8 cellular contexts compared by ENCODE assay signal in the genomic region with DNA sequence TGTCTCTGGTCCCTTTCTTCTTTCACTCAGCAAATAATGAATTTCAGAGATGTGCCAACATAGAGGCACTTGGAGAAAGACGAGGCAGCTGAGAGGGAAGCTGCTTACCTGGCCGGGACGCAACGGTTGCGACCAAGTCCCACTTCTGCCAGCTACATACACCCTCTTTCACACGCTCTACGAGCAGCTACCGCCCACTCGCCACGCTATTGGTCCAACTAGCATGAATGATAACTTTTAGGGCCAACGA. TPM values are rescaled to one million over a fixed set of nuclear protein-coding genes. Genes with fewer than 3 reads are reported as not detected.
DNase-seq lines count a peak whose midpoint lies in the region; ATAC-seq and TF ChIP-seq lines count a peak whose summit lies in the region.

No MANE protein-coding gene starts in this region.

- DNase-seq in activated CD4-positive, alpha-beta T cell treated with anti-CD3 and anti-CD28 coated beads, Interleukin-2, amount 10 ng/mL, durations not matched to agents 7 days and 5 days, result no peak
- no peak for DNase-seq in activated CD4-positive, alpha-beta T cell treated with anti-CD3 and anti-CD28 coated beads, Interleukin-2, amount 50 U/mL, for 1 hour
- DNase-seq in activated CD4-positive, alpha-beta memory T cell treated with anti-CD3 and anti-CD28 coated beads, Interleukin-2, amount 10 ng/mL, durations not matched to agents 7 days and 5 days, result no peak
- DNase-seq in immature natural killer cell (no peak), thoracic aorta (ENCODE audit: low spot score) (no peak), SW480 (ENCODE audit: low spot score) (no peak), EL (no peak)

- CTCF ChIA-PET in activated CD4-positive, alpha-beta T cell treated with anti-CD3 and anti-CD28 coated beads, Interleukin-2, amount 10 ng/mL, durations not matched to agents 7 days and 5 days (lab: Charles Lee), result interaction anchor here (0.8 to 1.5 kb wide), 6 partner anchors 16 to 270 kb away, joined by 3 to 10 read pairs (median 3); partner anchors contain the start of genes LENG1, MYADM, PRPF31 and TFPT
- CTCF ChIA-PET in activated CD4-positive, alpha-beta memory T cell treated with anti-CD3 and anti-CD28 coated beads, Interleukin-2, amount 10 ng/mL, durations not matched to agents 7 days and 5 days (lab: Charles Lee), result interaction anchor here (0.5 to 2.4 kb wide), 16 partner anchors 19 to 301 kb away, joined by 3 to 24 read pairs (median 4); partner anchors contain the start of genes LENG1, MBOAT7, NDUFA3 and PRPF31

- peaks cover 6% of the 10 kb centered on the region for H3K36me3 Mint-ChIP-seq in activated CD4-positive, alpha-beta T cell treated with anti-CD3 and anti-CD28 coated beads, Interleukin-2, amount 10 ng/mL, durations not matched to agents 7 days and 5 days (ENCODE audit: low read depth)
- H3K36me3 Mint-ChIP-seq in activated CD4-positive, alpha-beta memory T cell treated with anti-CD3 and anti-CD28 coated beads, Interleukin-2, amount 10 ng/mL, durations not matched to agents 7 days and 5 days (ENCODE audit: low read depth), result peaks cover 19% of the 10 kb centered on the region
- H3K36me3 Mint-ChIP-seq in immature natural killer cell, result no peaks in the 10 kb centered on the region

- no peaks in the 10 kb centered on the region for H3K9me3 ChIP-seq in thoracic aorta

- H3K27ac Mint-ChIP-seq in activated CD4-positive, alpha-beta T cell treated with anti-CD3 and anti-CD28 coated beads, Interleukin-2, amount 10 ng/mL, durations not matched to agents 7 days and 5 days, result peak overlapping the region; percentile 93
- H3K27ac Mint-ChIP-seq in activated CD4-positive, alpha-beta memory T cell treated with anti-CD3 and anti-CD28 coated beads, Interleukin-2, amount 10 ng/mL, durations not matched to agents 7 days and 5 days, result peak overlapping the region; percentile 83
- peak overlapping the region; percentile 71 to 93 (median 90) for H3K27ac Mint-ChIP-seq in immature natural killer cell

- H3K27me3 ChIP-seq in thoracic aorta (replicated peaks; ENCODE audit: insufficient read depth), result no peaks in the 10 kb centered on the region

- no peak for TF ChIP-seq CTCF in thoracic aorta (IDR thresholded peaks at IDR 0.05)

- H3K4me1 ChIP-seq in thoracic aorta (ENCODE audit: control insufficient read depth in 1 of 2, low read depth in 2 of 2), result peaks cover 24 to 38% of the 10 kb centered on the region in 2 donors

- H3K27ac ChIP-seq in thoracic aorta, result peak overlapping the region; percentile 48 to 51

- no peaks in the 10 kb centered on the region for H3K36me3 ChIP-seq in thoracic aorta

- no peaks in the 10 kb centered on the region for H3K9me3 Mint-ChIP-seq in activated CD4-positive, alpha-beta T cell treated with anti-CD3 and anti-CD28 coated beads, Interleukin-2, amount 10 ng/mL, durations not matched to agents 7 days and 5 days
- no peaks in the 10 kb centered on the region for H3K9me3 Mint-ChIP-seq in activated CD4-positive, alpha-beta memory T cell treated with anti-CD3 and anti-CD28 coated beads, Interleukin-2, amount 10 ng/mL, durations not matched to agents 7 days and 5 days
- H3K9me3 Mint-ChIP-seq in immature natural killer cell, result no peaks in the 10 kb centered on the region

- H3K4me3 ChIP-seq in thoracic aorta, result peak overlapping the region; percentile 70

- POLR2A ChIA-PET in activated CD4-positive, alpha-beta T cell treated with anti-CD3 and anti-CD28 coated beads, Interleukin-2, amount 10 ng/mL, durations not matched to agents 7 days and 5 days (lab: Charles Lee), result interaction anchor here (0.7 to 1.8 kb wide), 4 partner anchors 13 to 24 kb away, joined by 3 to 13 read pairs (median 5); partner anchors contain the start of genes LENG1, PRPF31 and TFPT
- POLR2A ChIA-PET in activated CD4-positive, alpha-beta memory T cell treated with anti-CD3 and anti-CD28 coated beads, Interleukin-2, amount 10 ng/mL, durations not matched to agents 7 days and 5 days (lab: Charles Lee), result interaction anchor here (0.8 to 4.5 kb wide), 19 partner anchors 9 to 616 kb away, joined by 3 to 66 read pairs (median 6); partner anchors contain the start of genes LENG1, LENG8, LENG9 and MBOAT7

- ATAC-seq in thoracic aorta (ENCODE audit: insufficient number of reproducible peaks, low FRiP score, low read depth) (no peak), GM21786 (IDR thresholded peaks at IDR 0.05; ENCODE audit: unreplicated experiment) (no peak)

- H3K4me1 Mint-ChIP-seq in activated CD4-positive, alpha-beta T cell treated with anti-CD3 and anti-CD28 coated beads, Interleukin-2, amount 10 ng/mL, durations not matched to agents 7 days and 5 days, result peaks cover 32% of the 10 kb centered on the region
- H3K4me1 Mint-ChIP-seq in activated CD4-positive, alpha-beta memory T cell treated with anti-CD3 and anti-CD28 coated beads, Interleukin-2, amount 10 ng/mL, durations not matched to agents 7 days and 5 days, result peaks cover 39% of the 10 kb centered on the region
- H3K4me1 Mint-ChIP-seq in immature natural killer cell, result peaks cover 38 to 46% of the 10 kb centered on the region in 2 donors

- H3K27me3 Mint-ChIP-seq in activated CD4-positive, alpha-beta T cell treated with anti-CD3 and anti-CD28 coated beads, Interleukin-2, amount 10 ng/mL, durations not matched to agents 7 days and 5 days, result no peaks in the 10 kb centered on the region
- H3K27me3 Mint-ChIP-seq in activated CD4-positive, alpha-beta memory T cell treated with anti-CD3 and anti-CD28 coated beads, Interleukin-2, amount 10 ng/mL, durations not matched to agents 7 days and 5 days, result no peaks in the 10 kb centered on the region
- peaks cover 10 to 18% (median 14%) of the 10 kb centered on the region in 3 donors for H3K27me3 Mint-ChIP-seq in immature natural killer cell (ENCODE audit: low read depth in 3 of 3)

- H3K4me3 Mint-ChIP-seq in activated CD4-positive, alpha-beta T cell treated with anti-CD3 and anti-CD28 coated beads, Interleukin-2, amount 10 ng/mL, durations not matched to agents 7 days and 5 days, result peak overlapping the region; percentile 80
- H3K4me3 Mint-ChIP-seq in activated CD4-positive, alpha-beta memory T cell treated with anti-CD3 and anti-CD28 coated beads, Interleukin-2, amount 10 ng/mL, durations not matched to agents 7 days and 5 days, result peak overlapping the region; percentile 82
- peak overlapping the region; percentile 85 to 94 (median 89) for H3K4me3 Mint-ChIP-seq in immature natural killer cell

RNA-seq across cellular contexts. Expression of gene CNOT3, which starts 0.8 kb away (rescaled TPM):
- total RNA-seq in activated CD4-positive, alpha-beta T cell treated with anti-CD3 and anti-CD28 coated beads, Interleukin-2, amount 10 ng/mL, durations not matched to agents 7 days and 5 days, result 10 to 100 TPM; 63.7 to 64.8 TPM
- 10 to 100 TPM; 62.6 to 66.9 TPM for total RNA-seq in activated CD4-positive, alpha-beta memory T cell treated with anti-CD3 and anti-CD28 coated beads, Interleukin-2, amount 10 ng/mL, durations not matched to agents 7 days and 5 days
- 10 to 100 TPM in 1 of 3 donors, 1 to 10 TPM in 2; 2.8 to 13.3 (median 4.0) TPM for polyA plus RNA-seq in immature natural killer cell
- 10 to 100 TPM; 20.8 to 28.1 TPM for total RNA-seq in thoracic aorta

RNA-seq across cellular contexts. Expression of gene PRPF31, which starts 21.2 kb away (rescaled TPM):
- 10 to 100 TPM; 74.1 to 83.8 TPM for total RNA-seq in activated CD4-positive, alpha-beta T cell treated with anti-CD3 and anti-CD28 coated beads, Interleukin-2, amount 10 ng/mL, durations not matched to agents 7 days and 5 days
- total RNA-seq in activated CD4-positive, alpha-beta memory T cell treated with anti-CD3 and anti-CD28 coated beads, Interleukin-2, amount 10 ng/mL, durations not matched to agents 7 days and 5 days, result 10 to 100 TPM; 53.5 to 55.0 TPM
- polyA plus RNA-seq in immature natural killer cell, result 10 to 100 TPM; 61.0 to 81.0 (median 72.7) TPM
- total RNA-seq in thoracic aorta, result 10 to 100 TPM; 48.2 to 54.3 TPM

RNA-seq across cellular contexts. Expression of gene TFPT, which starts 21.3 kb away (rescaled TPM):
- total RNA-seq in activated CD4-positive, alpha-beta T cell treated with anti-CD3 and anti-CD28 coated beads, Interleukin-2, amount 10 ng/mL, durations not matched to agents 7 days and 5 days, result 10 to 100 TPM; 39.5 to 42.4 TPM
- total RNA-seq in activated CD4-positive, alpha-beta memory T cell treated with anti-CD3 and anti-CD28 coated beads, Interleukin-2, amount 10 ng/mL, durations not matched to agents 7 days and 5 days, result 10 to 100 TPM; 44.4 to 47.1 TPM
- 10 to 100 TPM; 20.1 to 26.4 (median 20.6) TPM for polyA plus RNA-seq in immature natural killer cell
- total RNA-seq in thoracic aorta, result 1 to 10 TPM; 8.7 to 8.8 TPM

RNA-seq across cellular contexts. Expression of gene LENG1, which starts 22.7 kb away (rescaled TPM):
- total RNA-seq in activated CD4-positive, alpha-beta T cell treated with anti-CD3 and anti-CD28 coated beads, Interleukin-2, amount 10 ng/mL, durations not matched to agents 7 days and 5 days, result 1 to 10 TPM; 7.6 to 9.1 TPM
- 1 to 10 TPM; 8.3 to 9.2 TPM for total RNA-seq in activated CD4-positive, alpha-beta memory T cell treated with anti-CD3 and anti-CD28 coated beads, Interleukin-2, amount 10 ng/mL, durations not matched to agents 7 days and 5 days
- polyA plus RNA-seq in immature natural killer cell, result 10 to 100 TPM in 2 of 3 donors, 1 to 10 TPM in 1; 2.6 to 14.0 (median 13.5) TPM
- 1 to 10 TPM; 7.6 to 8.0 TPM for total RNA-seq in thoracic aorta

RNA-seq across cellular contexts. Expression of gene NDUFA3, which starts 34.1 kb away (rescaled TPM):
- total RNA-seq in activated CD4-positive, alpha-beta T cell treated with anti-CD3 and anti-CD28 coated beads, Interleukin-2, amount 10 ng/mL, durations not matched to agents 7 days and 5 days, result 100 to 1,000 TPM; 128 to 148 TPM
- 100 to 1,000 TPM; 115 to 116 TPM for total RNA-seq in activated CD4-positive, alpha-beta memory T cell treated with anti-CD3 and anti-CD28 coated beads, Interleukin-2, amount 10 ng/mL, durations not matched to agents 7 days and 5 days
- 100 to 1,000 TPM; 367 to 704 (median 506) TPM for polyA plus RNA-seq in immature natural killer cell
- 10 to 100 TPM; 13.0 to 16.6 TPM for total RNA-seq in thoracic aorta

Comparison
In these comparisons a context has a peak if more than half of its experiments do, and no peak if none do; other contexts are left out.
1. RNA of gene TFPT, which starts 21.3 kb away (total RNA-seq): 44.4 to 47.1 TPM in activated CD4-positive, alpha-beta memory T cell treated with anti-CD3 and anti-CD28 coated beads, Interleukin-2, amount 10 ng/mL, durations not matched to agents 7 days and 5 days and 39.5 to 42.4 TPM in activated CD4-positive, alpha-beta T cell treated with anti-CD3 and anti-CD28 coated beads, Interleukin-2, amount 10 ng/mL, durations not matched to agents 7 days and 5 days; 8.7 to 8.8 TPM in thoracic aorta; every median in the first group is over 4 times any median in the second.
2. Peak in every context shown above with its lines, with median percentiles within 50 percentile points of each other: H3K27ac Mint-ChIP-seq and H3K4me3 Mint-ChIP-seq.